Comparison of ENCODE assay signal across 23 cellular contexts in genomic region chr2:128664499-128664971, GRCh38.
DNase-seq lines count a peak whose midpoint lies in the region; ATAC-seq and TF ChIP-seq lines count a peak whose summit lies in the region.
"Had no signal": no experiment of that assay in that cellular context is flagged by ENCODE, and none has a peak within 500 bp of the region (broad histone marks: within the 10 kb centered on the region; RNA-seq: fewer than 3 reads in every experiment).

No MANE protein-coding gene starts in this region.

- no peaks in the 10 kb centered on the region for H3K9me2 ChIP-seq in PC-3 (replicated peaks; ENCODE audit: low read length)

- peaks cover 8% of the 10 kb centered on the region for H3K27me3 Mint-ChIP-seq in H9 (ENCODE audit: low read depth)

- no peaks in the 10 kb centered on the region for H3K79me1 ChIP-seq in H9 (ENCODE audit: insufficient read depth, low read depth, low read length, poor library complexity, severe bottlenecking)

- no peak overlapping the region for H3T11ph ChIP-seq in H9 (ENCODE audit: low read length)

- H3K23ac ChIP-seq in H9 (ENCODE audit: insufficient read length, low read depth, low read length) = no peak overlapping the region

- no peaks in the 10 kb centered on the region; a peak in 3 of 7 replicates for H3K36me3 Mint-ChIP-seq in H9 (ENCODE audit: insufficient read depth in 1 of 3, low read depth in 3 of 3)
- H3K36me3 Mint-ChIP-seq: activated naive CD4-positive, alpha-beta T cell treated with anti-CD3 and anti-CD28 coated beads, Interleukin-2, amount 10 ng/mL, durations not matched to agents 7 days and 5 days had no signal

- no peak overlapping the region for H2BK12ac ChIP-seq in H9 (ENCODE audit: insufficient read length, low read depth, low read length)

- no peak overlapping the region for H4K5ac ChIP-seq in H9 (ENCODE audit: insufficient read length, low read depth, low read length)

- peak overlapping the region; percentile 28 for H3K18ac ChIP-seq in H9 (ENCODE audit: insufficient read length, low read depth, low read length)

- no peak overlapping the region for H2AFZ ChIP-seq in H9 (ENCODE audit: low read length)
- H2AFZ ChIP-seq in PC-3 (ENCODE audit: low read length) = no peak overlapping the region

- no TSS peak for BruUV-seq in PC-3 (replicated peaks; lab: Mats Ljungman, UMichigan)

- no peak overlapping the region for H4K91ac ChIP-seq in H9 (ENCODE audit: insufficient read length, low read depth, low read length)

- CTCF ChIA-PET in PC-3 (lab: Charles Lee) = no interaction called here

- H3K36me3 ChIP-seq in PC-3 (ENCODE audit: low read depth, low read length) = no peaks in the 10 kb centered on the region
- H3K36me3 ChIP-seq: BE2C, heart right ventricle, Peyer's patch, transverse colon, WERI-Rb-1 had no signal

- H3K4me3 ChIP-seq in PC-3 (ENCODE audit: low read length) = no peak overlapping the region
- H3K4me3 ChIP-seq: GM12878, heart right ventricle, Peyer's patch, transverse colon had no signal

- H3K27ac ChIP-seq in H9 (ENCODE audit: insufficient read length, low read depth, low read length) (no peak overlapping the region), PC-3 (ENCODE audit: low read length) (no peak overlapping the region)
- H3K27ac ChIP-seq: heart right ventricle, KMS-11, Peyer's patch, transverse colon, WERI-Rb-1 had no signal

- H3K27me3 ChIP-seq in H9 (ENCODE audit: insufficient read depth, low read length) (no peaks in the 10 kb centered on the region), PC-3 (ENCODE audit: low read length) (peaks cover 45% of the 10 kb centered on the region)
- H3K27me3 ChIP-seq: BE2C, Peyer's patch, transverse colon had no signal

- H3K4me3 Mint-ChIP-seq in H9 = no peak overlapping the region
- H3K4me3 Mint-ChIP-seq: activated CD8-positive, alpha-beta T cell treated with anti-CD3 and anti-CD28 coated beads, Interleukin-2, amount 10 ng/mL, durations not matched to agents 7 days and 5 days; activated naive CD4-positive, alpha-beta T cell treated with anti-CD3 and anti-CD28 coated beads, Interleukin-2, amount 10 ng/mL, durations not matched to agents 7 days and 5 days; activated T-cell treated with anti-CD3 and anti-CD28 coated beads, Interleukin-2, amount 50 U/mL, for 4 hours; stimulated activated naive CD8-positive, alpha-beta T cell treated with anti-CD3 and anti-CD28 coated beads, Interleukin-15, amount 100 ng/mL, for 72 hours had no signal

- no peak overlapping the region for H2BK15ac ChIP-seq in H9 (ENCODE audit: low read depth, low read length)

- DNase-seq in H9 = peak; percentile 69
- DNase-seq in NCI-H69 (lab: John Stamatoyannopoulos, UW) = peak; percentile 12
- DNase-seq in iPS-NIHi11 (ENCODE audit: low spot score) = peak; percentile 71
- DNase-seq in retina = peak; percentile 21
- no peak for DNase-seq in PC-3
- DNase-seq in NCI-H1417 treated with DMSO at 0.1 percent for 48 hours (lab: John Stamatoyannopoulos, UW) = no peak
- DNase-seq: activated CD8-positive, alpha-beta T cell treated with anti-CD3 and anti-CD28 coated beads, Interleukin-2, amount 10 ng/mL, durations not matched to agents 7 days and 5 days; activated naive CD4-positive, alpha-beta T cell treated with anti-CD3 and anti-CD28 coated beads, Interleukin-2, amount 10 ng/mL, durations not matched to agents 7 days and 5 days; activated T-cell treated with anti-CD3 and anti-CD28 coated beads, Interleukin-2, amount 50 U/mL, for 4 hours; BE2C; heart right ventricle; mammary epithelial cell; naive B cell; NCI-H1105; Peyer's patch; stimulated activated CD4-positive, alpha-beta T cell treated with anti-CD3 and anti-CD28 coated beads, Interleukin-2, amount 100 ng/mL, for 48 hours; stimulated activated naive CD8-positive, alpha-beta T cell treated with anti-CD3 and anti-CD28 coated beads, Interleukin-15, amount 100 ng/mL, for 72 hours; transverse colon; WERI-Rb-1 had no signal

- peak overlapping the region; percentile 31 to 63 (median 53); a peak in 3 of 7 replicates for H3K27ac Mint-ChIP-seq in H9
- H3K27ac Mint-ChIP-seq: activated CD8-positive, alpha-beta T cell treated with anti-CD3 and anti-CD28 coated beads, Interleukin-2, amount 10 ng/mL, durations not matched to agents 7 days and 5 days; activated naive CD4-positive, alpha-beta T cell treated with anti-CD3 and anti-CD28 coated beads, Interleukin-2, amount 10 ng/mL, durations not matched to agents 7 days and 5 days; progenitor cell of endocrine pancreas had no signal

- H4K20me1 ChIP-seq in H9 (ENCODE audit: control insufficient read depth, insufficient read depth, insufficient read length) (no peaks in the 10 kb centered on the region), PC-3 (ENCODE audit: low read length) (no peaks in the 10 kb centered on the region)

- no peaks in the 10 kb centered on the region for H3K23me2 ChIP-seq in H9 (ENCODE audit: insufficient read length, low read depth, low read length, poor library complexity, severe bottlenecking)

- no peaks in the 10 kb centered on the region for H3K9me3 ChIP-seq in H9 (ENCODE audit: control insufficient read depth, low read depth, low read length)
- H3K9me3 ChIP-seq in PC-3 (ENCODE audit: low read length) = no peaks in the 10 kb centered on the region
- H3K9me3 ChIP-seq: BE2C, heart right ventricle, Peyer's patch, transverse colon had no signal

- no peak overlapping the region for H2BK5ac ChIP-seq in H9 (ENCODE audit: insufficient read length, low read length)

- H3K9me3 Mint-ChIP-seq in H9 = no peaks in the 10 kb centered on the region
- H3K9me3 Mint-ChIP-seq: activated naive CD4-positive, alpha-beta T cell treated with anti-CD3 and anti-CD28 coated beads, Interleukin-2, amount 10 ng/mL, durations not matched to agents 7 days and 5 days; activated T-cell treated with anti-CD3 and anti-CD28 coated beads, Interleukin-2, amount 50 U/mL, for 4 hours; stimulated activated naive CD8-positive, alpha-beta T cell treated with anti-CD3 and anti-CD28 coated beads, Interleukin-15, amount 100 ng/mL, for 72 hours had no signal

- H4K8ac ChIP-seq in H9 (replicated peaks; ENCODE audit: insufficient read length, low read depth, low read length) = no peak overlapping the region

- H3K9ac ChIP-seq in H9 (ENCODE audit: extremely low read depth, insufficient read length, low read length) (no peak overlapping the region), PC-3 (ENCODE audit: low read length) (no peak overlapping the region)
- H3K9ac ChIP-seq: KMS-11 had no signal

- ATAC-seq in PC-3 (no peak), GM21528 (IDR thresholded peaks at IDR 0.05; ENCODE audit: low FRiP score, unreplicated experiment) (no peak)
- ATAC-seq: activated CD8-positive, alpha-beta T cell treated with anti-CD3 and anti-CD28 coated beads, Interleukin-2, amount 10 ng/mL, durations not matched to agents 7 days and 5 days; activated T-cell treated with anti-CD3 and anti-CD28 coated beads, Interleukin-2, amount 50 U/mL, for 4 hours; GM12878; heart right ventricle; stimulated activated naive CD8-positive, alpha-beta T cell treated with anti-CD3 and anti-CD28 coated beads, Interleukin-15, amount 100 ng/mL, for 72 hours had no signal

- intact Hi-C loops in PC-3 (cut with micrococcal nuclease) = no loop called here

- no peak overlapping the region; the same call in 1 of the 2 replicates for H3K14ac ChIP-seq in H9 (ENCODE audit: insufficient read depth, low read length)

- H3K56ac ChIP-seq in H9 (ENCODE audit: insufficient read length, low read depth, low read length) = no peak overlapping the region

- no peak overlapping the region for H3K4ac ChIP-seq in H9 (ENCODE audit: low read depth, low read length)

- no peak overlapping the region for H2BK20ac ChIP-seq in H9 (ENCODE audit: low read depth, low read length, poor library complexity, severe bottlenecking)

- WGBS in H9 (ENCODE audit: extremely low coverage, insufficient read length, low lambda C conversion rate) = no CpG with 5 or more reads among the region's 4 CpGs

- H3F3A ChIP-seq in PC-3 (ENCODE audit: low read length, unreplicated experiment) = no peaks in the 10 kb centered on the region

- H3K4me1 Mint-ChIP-seq in H9 = peaks cover 9 to 14% of the 10 kb centered on the region in 2 experiments
- H3K4me1 Mint-ChIP-seq: activated naive CD4-positive, alpha-beta T cell treated with anti-CD3 and anti-CD28 coated beads, Interleukin-2, amount 10 ng/mL, durations not matched to agents 7 days and 5 days; stimulated activated naive CD8-positive, alpha-beta T cell treated with anti-CD3 and anti-CD28 coated beads, Interleukin-15, amount 100 ng/mL, for 72 hours had no signal

- no peak overlapping the region for H2AK5ac ChIP-seq in H9 (ENCODE audit: insufficient read length, low read length)

- H3K79me2 ChIP-seq in H9 (ENCODE audit: insufficient read depth, low read length) = no peaks in the 10 kb centered on the region
- no peaks in the 10 kb centered on the region for H3K79me2 ChIP-seq in PC-3 (ENCODE audit: low read length)

- H3K4me1 ChIP-seq in H9 (ENCODE audit: insufficient read depth, low read length) (peaks cover 2% of the 10 kb centered on the region; the same call in 1 of the 2 replicates), PC-3 (ENCODE audit: insufficient read depth, low read length) (no peaks in the 10 kb centered on the region)
- H3K4me1 ChIP-seq: BE2C, heart right ventricle, Peyer's patch, transverse colon had no signal

- H3K4me2 ChIP-seq in H9 (ENCODE audit: insufficient read depth, insufficient read length, low read length) (no peak overlapping the region), PC-3 (ENCODE audit: low read length) (no peak overlapping the region)
- H3K4me2 ChIP-seq: KMS-11 had no signal

- TF ChIP-seq CTCF in H9 (conservative IDR thresholded peaks at IDR 0.05) = no peak
- TF ChIP-seq CTCF in PC-3 (conservative IDR thresholded peaks at IDR 0.05; ENCODE audit: low read depth, low read length) = no peak

- POLR2A ChIA-PET in PC-3 (lab: Charles Lee; ENCODE audit: unreplicated experiment) = no interaction called here

- no peak overlapping the region for H2BK120ac ChIP-seq in H9 (ENCODE audit: low read depth, low read length, poor library complexity, severe bottlenecking)

Comparison
In these comparisons a context has a peak if more than half of its experiments do, and no peak if none do; other contexts are left out.
1. DNase-seq: peak in H9 (single experiment), NCI-H69 (single experiment), iPS-NIHi11 (single experiment) and retina (single experiment); none in PC-3 (single experiment) and NCI-H1417 treated with DMSO at 0.1 percent for 48 hours (single experiment).